In the genomic region with DNA sequence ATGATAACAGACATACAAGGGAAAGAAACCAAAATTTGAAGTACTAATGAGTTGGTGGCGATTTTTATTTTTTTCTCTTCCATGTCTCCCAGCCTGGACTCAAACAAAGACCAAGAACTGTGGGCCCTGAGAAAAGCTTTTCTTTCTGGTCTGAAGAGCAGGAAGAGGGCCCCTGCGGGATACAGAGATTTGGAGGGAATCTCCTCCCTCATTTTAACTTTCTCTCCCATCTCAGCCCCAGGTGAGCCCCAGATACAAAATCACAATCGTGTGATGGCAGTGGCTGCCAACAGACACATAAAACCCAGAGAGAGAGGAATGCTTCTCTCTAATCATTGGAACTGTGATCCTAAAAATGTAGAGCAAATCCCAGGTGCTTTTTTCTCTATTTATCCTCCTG, we compare ENCODE assay signal across 32 cellular contexts.
"Had no signal": no experiment of that assay in that cellular context is flagged by ENCODE, and none has a peak within 500 bp of the region (broad histone marks: within the 10 kb centered on the region; RNA-seq: fewer than 3 reads in every experiment).

No MANE protein-coding gene starts in this region.

- DNase-seq: activated CD4-positive, alpha-beta memory T cell treated with anti-CD3 and anti-CD28 coated beads for 36 hours; activated CD4-positive, alpha-beta T cell treated with anti-CD3 and anti-CD28 coated beads for 1 hour; activated CD4-positive, alpha-beta T cell treated with anti-CD3 and anti-CD28 coated beads for 48 hours; activated CD4-positive, alpha-beta T cell treated with anti-CD3 and anti-CD28 coated beads, Interleukin-2, amount 50 U/mL, for 1 hour; activated CD8-positive, alpha-beta memory T cell treated with anti-CD3 and anti-CD28 coated beads, Interleukin-2, amount 10 ng/mL, durations not matched to agents 7 days and 5 days; activated CD8-positive, alpha-beta memory T cell treated with anti-CD3 and anti-CD28 coated beads, Interleukin-2, amount 50 U/mL, for 4 hours; activated CD8-positive, alpha-beta T cell treated with anti-CD3 and anti-CD28 coated beads, Interleukin-2, amount 10 ng/mL, durations not matched to agents 7 days and 5 days; activated gamma-delta T cell; activated naive CD4-positive, alpha-beta T cell; activated naive CD4-positive, alpha-beta T cell treated with anti-CD3 and anti-CD28 coated beads, Interleukin-2, amount 10 ng/mL, durations not matched to agents 7 days and 5 days; activated naive CD8-positive, alpha-beta T cell treated with anti-CD3 and anti-CD28 coated beads, Interleukin-2, amount 10 ng/mL, durations not matched to agents 7 days and 5 days; activated T-cell treated with anti-CD3 and anti-CD28 coated beads, Interleukin-2, amount 50 U/mL, for 1 hour; activated T-cell treated with anti-CD3 and anti-CD28 coated beads, Interleukin-2, amount 50 U/mL, for 48 hours; brain microvascular endothelial cell; dorsolateral prefrontal cortex; effector memory CD4-positive, alpha-beta T cell; endodermal cell; foreskin fibroblast; head of caudate nucleus; T-helper 1 cell; T-helper 17 cell; T1000 had no signal

- H3K9me3 Mint-ChIP-seq: activated CD4-positive, alpha-beta memory T cell treated with anti-CD3 and anti-CD28 coated beads for 36 hours; activated naive CD4-positive, alpha-beta T cell treated with anti-CD3 and anti-CD28 coated beads, Interleukin-2, amount 10 ng/mL, durations not matched to agents 7 days and 5 days; activated naive CD4-positive, alpha-beta T cell treated with anti-CD3 and anti-CD28 coated beads, Interleukin-2, amount 50 U/mL, for 72 hours; activated naive CD8-positive, alpha-beta T cell treated with anti-CD3 and anti-CD28 coated beads, Interleukin-2, amount 10 ng/mL, durations not matched to agents 7 days and 5 days; activated T-helper 1 cell treated with anti-CD3 and anti-CD28 coated beads, Interleukin-12 subunit alpha, Interleukin-12 subunit beta, Interleukin-2, Interleukin-4 antibody, amounts not matched to agents 30 ng/mL and 10 ng/mL and 1 ng/mL, durations not matched to agents 14 hours and 24 hours and 36 hours; activated T-helper 2 cell treated with anti-CD3 and anti-CD28 coated beads, Interferon-gamma antibody, Interleukin-2, Interleukin-4, amounts not matched to agents 10 μg/mL and 5 μg/mL and 100 μg/mL, durations not matched to agents 14 hours and 24 hours and 36 hours; central memory CD8-positive, alpha-beta T cell; dendritic cell treated with granulocyte-macrophage colony-stimulating factor and Interleukin-4, amounts not matched to agents 40 ng/mL and 50 ng/mL, for 4 days; endodermal cell; T-helper 2 cell treated with Interferon-gamma antibody and Interleukin-4, amounts not matched to agents 5 μg/mL and 100 μg/mL, for 36 hours had no signal

- H3K36me3 ChIP-seq: ascending aorta, brain microvascular endothelial cell had no signal

- H3K27me3 Mint-ChIP-seq: dendritic cell treated with granulocyte-macrophage colony-stimulating factor and Interleukin-4, amounts not matched to agents 40 ng/mL and 50 ng/mL, for 4 days had no signal

- H3K4me1 ChIP-seq: ascending aorta had no signal

- FAIRE-seq: bronchial epithelial cell had no signal

- H3K36me3 Mint-ChIP-seq: activated CD4-positive, alpha-beta memory T cell treated with anti-CD3 and anti-CD28 coated beads for 36 hours; activated CD8-positive, alpha-beta memory T cell treated with anti-CD3 and anti-CD28 coated beads, Interleukin-2, amount 10 ng/mL, durations not matched to agents 7 days and 5 days; activated naive CD4-positive, alpha-beta T cell treated with anti-CD3 and anti-CD28 coated beads, Interleukin-2, amount 10 ng/mL, durations not matched to agents 7 days and 5 days; activated naive CD4-positive, alpha-beta T cell treated with anti-CD3 and anti-CD28 coated beads, Interleukin-2, amount 50 U/mL, for 72 hours; activated naive CD8-positive, alpha-beta T cell treated with anti-CD3 and anti-CD28 coated beads, Interleukin-2, amount 10 ng/mL, durations not matched to agents 7 days and 5 days had no signal

- H3K27ac ChIP-seq: ascending aorta, brain microvascular endothelial cell, coronary artery, dorsolateral prefrontal cortex had no signal

- H3K27ac Mint-ChIP-seq: activated CD4-positive, alpha-beta memory T cell treated with anti-CD3 and anti-CD28 coated beads for 36 hours; activated CD8-positive, alpha-beta memory T cell treated with anti-CD3 and anti-CD28 coated beads, Interleukin-2, amount 10 ng/mL, durations not matched to agents 7 days and 5 days; activated CD8-positive, alpha-beta T cell treated with anti-CD3 and anti-CD28 coated beads, Interleukin-2, amount 10 ng/mL, durations not matched to agents 7 days and 5 days; activated naive CD4-positive, alpha-beta T cell treated with anti-CD3 and anti-CD28 coated beads, Interleukin-2, amount 10 ng/mL, durations not matched to agents 7 days and 5 days; activated naive CD4-positive, alpha-beta T cell treated with anti-CD3 and anti-CD28 coated beads, Interleukin-2, amount 50 U/mL, for 72 hours; activated naive CD8-positive, alpha-beta T cell treated with anti-CD3 and anti-CD28 coated beads, Interleukin-2, amount 10 ng/mL, durations not matched to agents 7 days and 5 days; activated T-helper 1 cell treated with anti-CD3 and anti-CD28 coated beads, Interleukin-12 subunit alpha, Interleukin-12 subunit beta, Interleukin-2, Interleukin-4 antibody, amounts not matched to agents 30 ng/mL and 10 ng/mL and 1 ng/mL, durations not matched to agents 14 hours and 24 hours and 36 hours; activated T-helper 2 cell treated with anti-CD3 and anti-CD28 coated beads, Interferon-gamma antibody, Interleukin-2, Interleukin-4, amounts not matched to agents 10 μg/mL and 5 μg/mL and 100 μg/mL, durations not matched to agents 14 hours and 24 hours and 36 hours; dendritic cell treated with granulocyte-macrophage colony-stimulating factor and Interleukin-4, amounts not matched to agents 40 ng/mL and 50 ng/mL, for 4 days; endodermal cell; T-helper 2 cell treated with Interferon-gamma antibody and Interleukin-4, amounts not matched to agents 5 μg/mL and 100 μg/mL, for 36 hours had no signal

- H3K4me3 Mint-ChIP-seq: activated CD4-positive, alpha-beta memory T cell treated with anti-CD3 and anti-CD28 coated beads for 36 hours; activated CD8-positive, alpha-beta memory T cell treated with anti-CD3 and anti-CD28 coated beads, Interleukin-2, amount 10 ng/mL, durations not matched to agents 7 days and 5 days; activated CD8-positive, alpha-beta T cell treated with anti-CD3 and anti-CD28 coated beads, Interleukin-2, amount 10 ng/mL, durations not matched to agents 7 days and 5 days; activated naive CD4-positive, alpha-beta T cell treated with anti-CD3 and anti-CD28 coated beads, Interleukin-2, amount 10 ng/mL, durations not matched to agents 7 days and 5 days; activated naive CD8-positive, alpha-beta T cell treated with anti-CD3 and anti-CD28 coated beads, Interleukin-2, amount 10 ng/mL, durations not matched to agents 7 days and 5 days; activated T-helper 1 cell treated with anti-CD3 and anti-CD28 coated beads, Interleukin-12 subunit alpha, Interleukin-12 subunit beta, Interleukin-2, Interleukin-4 antibody, amounts not matched to agents 30 ng/mL and 10 ng/mL and 1 ng/mL, durations not matched to agents 14 hours and 24 hours and 36 hours; central memory CD8-positive, alpha-beta T cell; dendritic cell treated with granulocyte-macrophage colony-stimulating factor and Interleukin-4, amounts not matched to agents 40 ng/mL and 50 ng/mL, for 4 days; endodermal cell; T-helper 17 cell; T-helper 2 cell treated with Interferon-gamma antibody and Interleukin-4, amounts not matched to agents 5 μg/mL and 100 μg/mL, for 36 hours had no signal

- H3K4me3 ChIP-seq: ascending aorta, coronary artery, dorsolateral prefrontal cortex had no signal

- H3K4me1 Mint-ChIP-seq: activated CD8-positive, alpha-beta memory T cell treated with anti-CD3 and anti-CD28 coated beads, Interleukin-2, amount 10 ng/mL, durations not matched to agents 7 days and 5 days; activated naive CD4-positive, alpha-beta T cell treated with anti-CD3 and anti-CD28 coated beads, Interleukin-2, amount 10 ng/mL, durations not matched to agents 7 days and 5 days; activated naive CD8-positive, alpha-beta T cell treated with anti-CD3 and anti-CD28 coated beads, Interleukin-2, amount 10 ng/mL, durations not matched to agents 7 days and 5 days; central memory CD8-positive, alpha-beta T cell; T-helper 17 cell had no signal

- ATAC-seq: activated CD8-positive, alpha-beta memory T cell treated with anti-CD3 and anti-CD28 coated beads, Interleukin-2, amount 10 ng/mL, durations not matched to agents 7 days and 5 days; activated CD8-positive, alpha-beta T cell treated with anti-CD3 and anti-CD28 coated beads, Interleukin-2, amount 10 ng/mL, durations not matched to agents 7 days and 5 days; activated naive CD4-positive, alpha-beta T cell treated with anti-CD3 and anti-CD28 coated beads, Interleukin-2, amount 50 U/mL, for 72 hours; esophagus mucosa; T-helper 17 cell had no signal

- H3K9me3 ChIP-seq: ascending aorta had no signal

- H3K27me3 ChIP-seq: ascending aorta, brain microvascular endothelial cell had no signal
